ENCODE assay signal across 12 cellular contexts in genomic region chr16:56965939-56966515, GRCh38. TPM values are rescaled to one million over a fixed set of nuclear protein-coding genes. Genes with fewer than 3 reads are reported as not detected.
DNase-seq lines count a peak whose midpoint lies in the region; ATAC-seq, FAIRE-seq and TF ChIP-seq lines count a peak whose summit lies in the region.
"Had no signal": no experiment of that assay in that cellular context is flagged by ENCODE, and none has a peak within 500 bp of the region (broad histone marks: within the 10 kb centered on the region; RNA-seq: fewer than 3 reads in every experiment).

No MANE protein-coding gene starts in this region.

- no peaks in the 10 kb centered on the region for H3K4me1 Mint-ChIP-seq in neural crest cell

- H3K9me1 ChIP-seq in K562 (ENCODE audit: control insufficient read depth, insufficient read depth, low read length): no peaks in the 10 kb centered on the region

- TF ChIP-seq CTCF in DOHH2 (IDR thresholded peaks at IDR 0.05; ENCODE audit: low read depth, low read length, poor library complexity, severe bottlenecking): no peak
- no peak for TF ChIP-seq CTCF in K562 (IDR thresholded peaks at IDR 0.05 in 2 of 3, conservative IDR thresholded peaks at IDR 0.05 in 1 of 3; ENCODE audit: insufficient read depth in 2 of 3, low read depth in 1 of 3, low read length in 3 of 3)
- no peak for TF ChIP-seq CTCF in neural crest cell (conservative IDR thresholded peaks at IDR 0.05)

- DNase-seq in KBM-7 (peak; percentile 44), K562 (ENCODE audit: extremely low read depth in 1 of 4, low spot score in 3 of 4) (no peak), neural crest cell (ENCODE audit: low read depth, low spot score) (no peak), NCI-H128 (lab: John Stamatoyannopoulos, UW; ENCODE audit: unreplicated experiment) (no peak), COLO668 (lab: John Stamatoyannopoulos, UW; ENCODE audit: unreplicated experiment) (no peak)
- no peak for DNase-seq in stimulated activated CD4-positive, alpha-beta T cell treated with anti-CD3 and anti-CD28 coated beads, Interleukin-4, amount 100 ng/mL, for 24 hours
- DNase-seq: activated CD4-positive, CD25-positive, alpha-beta regulatory T cell; body of pancreas; DND-41; NCI-H1694 had no signal

- no peaks in the 10 kb centered on the region for H3K9me2 ChIP-seq in DOHH2 (replicated peaks; ENCODE audit: control insufficient read depth, low read length)

- peak overlapping the region; percentile 81 for H3K27ac Mint-ChIP-seq in neural crest cell (ENCODE audit: unreplicated experiment)

- POLR2A ChIA-PET in K562 (lab: Yijun Ruan, JAX): interaction anchor here (0.9 to 1.5 kb wide), 4 partner anchors 16 to 186 kb away, joined by 3 to 4 read pairs (median 3); no protein-coding TSS in a partner anchor

- peaks cover 29% of the 10 kb centered on the region for H3K4me1 ChIP-seq in DOHH2 (ENCODE audit: control insufficient read depth, low read length)
- peaks cover 4 to 17% of the 10 kb centered on the region in 2 experiments; a peak in 4 of 5 replicates for H3K4me1 ChIP-seq in K562 (replicated peaks in 1 of 2; ENCODE audit: control insufficient read depth in 2 of 2, insufficient read depth in 2 of 2, low read length in 2 of 2)

- H3K36me3 ChIP-seq in DOHH2 (ENCODE audit: control insufficient read depth, low read length) (no peaks in the 10 kb centered on the region), K562 (ENCODE audit: control insufficient read depth, insufficient read depth, low read length) (no peaks in the 10 kb centered on the region)

- H3K27me3 Mint-ChIP-seq in neural crest cell (ENCODE audit: low read depth): no peaks in the 10 kb centered on the region

- in situ Hi-C loops in KBM-7 (cut with MboI; ENCODE audit: low pct_unique_long_range_greater_than_20kb, low sequenced_read_pairs): no loop called here
- in situ Hi-C loops in K562 (cut with MboI): no loop called here

- 63% methylated on average over 5 of the region's 5 CpGs for WGBS in K562 (ENCODE audit: insufficient coverage, low coverage, missing lambda C conversion rate)

- no peaks in the 10 kb centered on the region; the same call in 1 of the 2 replicates for H3F3A ChIP-seq in DOHH2 (ENCODE audit: control insufficient read depth, insufficient read depth)

- no peak overlapping the region for H3K9ac ChIP-seq in K562 (ENCODE audit: insufficient read depth in 1 of 2, low read depth in 2 of 2, low read length in 2 of 2)

- no peak for TF ChIP-seq POLR2A in K562 (conservative IDR thresholded peaks at IDR 0.05)

- peak overlapping the region; percentile 65 for H2AFZ ChIP-seq in K562 (ENCODE audit: low read depth, low read length)

- FAIRE-seq in K562 (lab: Jason Lieb, UNC): peak; percentile 69

- ATAC-seq in K562 (no peak), HG02798 (IDR thresholded peaks at IDR 0.05; ENCODE audit: poor library complexity, unreplicated experiment) (no peak)
- ATAC-seq: body of pancreas had no signal

- H3K4me3 Mint-ChIP-seq in neural crest cell: no peak overlapping the region

- CTCF ChIA-PET in K562 (lab: Yijun Ruan, JAX; ENCODE audit: low intra/inter-chr PET ratio): no interaction called here

- H3K27me3 ChIP-seq in DOHH2 (ENCODE audit: control insufficient read depth, low read length) (no peaks in the 10 kb centered on the region), K562 (ENCODE audit: control insufficient read depth in 2 of 2, insufficient read depth in 2 of 2, low read length in 2 of 2) (peaks cover 0 to 2% of the 10 kb centered on the region in 2 experiments; a peak in 2 of 5 replicates)
- H3K27me3 ChIP-seq: body of pancreas had no signal

- H3K79me2 ChIP-seq in DOHH2 (ENCODE audit: control insufficient read depth, low read length): no peaks in the 10 kb centered on the region
- H3K79me2 ChIP-seq in K562 (ENCODE audit: control insufficient read depth, insufficient read depth, low read length): no peaks in the 10 kb centered on the region

- TF ChIP-seq RAD21 in K562 (CRISPR knock-in tag; conservative IDR thresholded peaks at IDR 0.05 in 1 of 2, IDR thresholded peaks at IDR 0.05 in 1 of 2): no peak

- H3K36me3 Mint-ChIP-seq in neural crest cell (ENCODE audit: low read depth): no peaks in the 10 kb centered on the region

- H3K9me3 Mint-ChIP-seq in neural crest cell: no peaks in the 10 kb centered on the region

- no TSS peak for BruUV-seq in K562 (replicated peaks; lab: Mats Ljungman, UMichigan)

- H3K4me2 ChIP-seq in DOHH2 (ENCODE audit: low read length): peak overlapping the region; percentile 12; the same call in 1 of the 2 replicates
- no peak overlapping the region for H3K4me2 ChIP-seq in K562 (ENCODE audit: insufficient read depth, low read length)

- TF ChIP-seq EP300 in K562 (IDR thresholded peaks at IDR 0.05; ENCODE audit: low read length): no peak

- no peaks in the 10 kb centered on the region for H4K20me1 ChIP-seq in DOHH2 (ENCODE audit: control insufficient read depth, insufficient read depth, low read depth, low read length)
- no peaks in the 10 kb centered on the region for H4K20me1 ChIP-seq in K562 (replicated peaks; ENCODE audit: control insufficient read depth, insufficient read depth, low read length)

- H3K9me3 ChIP-seq in DOHH2 (ENCODE audit: control insufficient read depth, insufficient read depth, low read length): no peaks in the 10 kb centered on the region
- H3K9me3 ChIP-seq in K562 (replicated peaks; ENCODE audit: control insufficient read depth, insufficient read depth, low read depth, low read length): no peaks in the 10 kb centered on the region
- H3K9me3 ChIP-seq: body of pancreas had no signal

- intact Hi-C loops in K562 (cut with micrococcal nuclease): no loop called here

- no peak overlapping the region for H3K4me3 ChIP-seq in DOHH2 (ENCODE audit: low read length)
- H3K4me3 ChIP-seq in K562: no peak overlapping the region
- H3K4me3 ChIP-seq: body of pancreas had no signal

- H3K27ac ChIP-seq in DOHH2 (ENCODE audit: low read depth, low read length) (no peak overlapping the region), K562 (ENCODE audit: extremely low read depth, low read depth, low read length) (no peak overlapping the region)
- H3K27ac ChIP-seq: body of pancreas had no signal

RNA-seq across cellular contexts. Expression of gene CETP, which starts 4.3 kb away (rescaled TPM):
- 0.37 TPM in 1 of 2 replicates, not detected in the other for total RNA-seq in K562 (2011; cell fraction: chromatin; rRNA removed; ENCODE audit: low replicate concordance)
- total RNA-seq in K562 (2011; cell fraction: nucleolus; rRNA removed): 0.17 TPM in 1 of 2 replicates, not detected in the other
- total RNA-seq in K562 (2011; cell fraction: nucleoplasm; rRNA removed): not detected in 2 replicates
- not detected in 2 replicates for total RNA-seq in K562 (2014; rRNA removed)
- not detected in 2 replicates for total RNA-seq in K562 (2014; rRNA removed; fragmentation: Illumina TruSeq; extraction: Trizol)
- not detected in 2 replicates for total RNA-seq in K562 (2015; rRNA removed; fragmentation: Illumina TruSeq; extraction: Trizol)
- total RNA-seq in K562 (2021): not detected in 2 replicates
- polyA plus RNA-seq in K562 (2011; rRNA removed): 0.05 TPM in 1 of 2 replicates, not detected in the other
- 0.06 TPM in 1 of 2 replicates, not detected in the other for polyA plus RNA-seq in K562 (2011; cell fraction: cytosol; rRNA removed)
- 0.06 and 0.30 TPM in 2 replicates for polyA plus RNA-seq in K562 (2011; cell fraction: nucleus; rRNA removed)
- 0.06 TPM in 1 of 2 replicates, not detected in the other for polyA plus RNA-seq in K562 (2012)
- not detected in 2 replicates for polyA plus RNA-seq in K562 (2014; fragmentation: Illumina TruSeq; extraction: Trizol)
- polyA plus RNA-seq in K562 (2014; fragmentation: Nextera tagmentation; extraction: Ambion mirVana): under 1 TPM in 1 of 2 experiments, not detected in 1; 0.07 TPM
- polyA plus RNA-seq in K562 (2014; rRNA removed): 0.11 TPM in 1 of 2 replicates, not detected in the other
- not detected in 2 replicates for polyA minus RNA-seq in K562 (2011; rRNA and poly(A)+ RNA removed)
- not detected in 2 replicates for polyA minus RNA-seq in K562 (2011; cell fraction: cytosol; rRNA and poly(A)+ RNA removed)
- not detected in 2 replicates for polyA minus RNA-seq in K562 (2011; cell fraction: nucleus; rRNA and poly(A)+ RNA removed)
- total RNA-seq in neural crest cell: not detected in 2 replicates

RNA-seq across cellular contexts. Expression of gene NLRC5, which starts 23.3 kb away (rescaled TPM):
- total RNA-seq in K562 (2011; cell fraction: chromatin; rRNA removed; ENCODE audit: low replicate concordance): 0.30 TPM in 1 of 2 replicates, not detected in the other
- total RNA-seq in K562 (2011; cell fraction: nucleolus; rRNA removed): 0.26 and 1.0 TPM in 2 replicates
- total RNA-seq in K562 (2011; cell fraction: nucleoplasm; rRNA removed): not detected in 2 replicates
- total RNA-seq in K562 (2014; rRNA removed) (0.59 TPM in 1 of 2 replicates, not detected in the other), K562 (2014; rRNA removed; fragmentation: Illumina TruSeq; extraction: Trizol) (0.06 TPM in 1 of 2 replicates, not detected in the other), K562 (2015; rRNA removed; fragmentation: Illumina TruSeq; extraction: Trizol) (not detected in 2 replicates), K562 (2021) (0.71 and 0.89 TPM in 2 replicates), neural crest cell (0.26 TPM in 1 of 2 replicates, not detected in the other)
- polyA plus RNA-seq in K562 (2011; rRNA removed) (0.26 TPM in 1 of 2 replicates, not detected in the other), K562 (2014; fragmentation: Illumina TruSeq; extraction: Trizol) (not detected in 2 replicates), K562 (2014; fragmentation: Nextera tagmentation; extraction: Ambion mirVana) (not detected), K562 (2014; rRNA removed) (not detected in 2 replicates)
- polyA plus RNA-seq in K562 (2011; cell fraction: cytosol; rRNA removed): 0.03 TPM in 1 of 2 replicates, not detected in the other
- polyA plus RNA-seq in K562 (2011; cell fraction: nucleus; rRNA removed): 0.11 and 0.18 TPM in 2 replicates
- polyA plus RNA-seq in K562 (2012): 0.12 and 0.29 TPM in 2 replicates
- polyA minus RNA-seq in K562 (2011; rRNA and poly(A)+ RNA removed): 0.42 TPM in 1 of 2 replicates, not detected in the other
- 1.2 TPM in 1 of 2 replicates, not detected in the other for polyA minus RNA-seq in K562 (2011; cell fraction: cytosol; rRNA and poly(A)+ RNA removed)
- polyA minus RNA-seq in K562 (2011; cell fraction: nucleus; rRNA and poly(A)+ RNA removed): 0.94 TPM in 1 of 2 replicates, not detected in the other

RNA-seq across cellular contexts. Expression of gene HERPUD1, which starts 34.1 kb away (rescaled TPM):
- total RNA-seq in K562 (2011; cell fraction: chromatin; rRNA removed; ENCODE audit: low replicate concordance): 163 and 256 TPM in 2 replicates
- total RNA-seq in K562 (2011; cell fraction: nucleolus; rRNA removed): 127 and 147 TPM in 2 replicates
- 170 and 203 TPM in 2 replicates for total RNA-seq in K562 (2011; cell fraction: nucleoplasm; rRNA removed)
- total RNA-seq in K562 (2014; rRNA removed): 25.8 and 26.8 TPM in 2 replicates
- total RNA-seq in K562 (2014; rRNA removed; fragmentation: Illumina TruSeq; extraction: Trizol): 49.3 and 65.4 TPM in 2 replicates
- total RNA-seq in K562 (2015; rRNA removed; fragmentation: Illumina TruSeq; extraction: Trizol): 18.1 and 19.2 TPM in 2 replicates
- total RNA-seq in K562 (2021): 54.4 and 60.7 TPM in 2 replicates
- 50.0 and 90.9 TPM in 2 replicates for polyA plus RNA-seq in K562 (2011; rRNA removed)
- 36.4 and 59.0 TPM in 2 replicates for polyA plus RNA-seq in K562 (2011; cell fraction: cytosol; rRNA removed)
- polyA plus RNA-seq in K562 (2011; cell fraction: nucleus; rRNA removed): 92.5 and 115 TPM in 2 replicates
- polyA plus RNA-seq in K562 (2012): 28.0 and 112 TPM in 2 replicates
- 57.8 and 60.7 TPM in 2 replicates for polyA plus RNA-seq in K562 (2014; fragmentation: Illumina TruSeq; extraction: Trizol)
- polyA plus RNA-seq in K562 (2014; fragmentation: Nextera tagmentation; extraction: Ambion mirVana): 10 to 100 TPM; 14.2 to 17.8 TPM
- 32.0 and 37.4 TPM in 2 replicates for polyA plus RNA-seq in K562 (2014; rRNA removed)
- polyA minus RNA-seq in K562 (2011; rRNA and poly(A)+ RNA removed): 49.2 and 70.6 TPM in 2 replicates
- 36.1 and 42.5 TPM in 2 replicates for polyA minus RNA-seq in K562 (2011; cell fraction: cytosol; rRNA and poly(A)+ RNA removed)
- polyA minus RNA-seq in K562 (2011; cell fraction: nucleus; rRNA and poly(A)+ RNA removed): 36.1 and 75.2 TPM in 2 replicates
- 32.9 and 34.0 TPM in 2 replicates for total RNA-seq in neural crest cell
